Comparison of ENCODE assay signal across 9 cellular contexts in the genomic region with DNA sequence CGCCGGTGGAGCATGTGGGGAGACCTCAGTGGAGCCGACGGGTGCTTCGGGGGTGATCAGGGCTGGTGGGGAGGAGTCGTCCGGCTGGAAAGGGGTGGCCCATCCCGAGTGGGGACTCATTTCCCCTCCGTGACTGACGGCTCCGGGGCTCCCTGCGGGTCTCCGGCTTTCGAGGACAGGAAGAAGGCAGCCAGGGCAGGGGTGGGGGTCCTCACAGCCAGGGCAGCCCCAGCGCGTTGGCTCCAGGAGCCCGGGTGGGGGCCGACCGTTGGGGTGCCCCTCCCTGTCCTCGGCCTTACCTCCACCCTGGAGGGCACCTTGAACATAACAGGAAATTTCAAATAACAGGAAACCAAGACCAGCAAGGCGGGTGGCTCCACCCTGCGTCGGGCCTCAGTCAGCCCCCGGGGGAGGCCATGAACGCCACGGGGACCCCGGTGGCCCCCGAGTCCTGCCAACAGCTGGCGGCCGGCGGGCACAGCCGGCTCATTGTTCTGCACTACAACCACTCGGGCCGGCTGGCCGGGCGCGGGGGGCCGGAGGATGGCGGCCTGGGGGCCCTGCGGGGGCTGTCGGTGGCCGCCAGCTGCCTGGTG. TPM values are rescaled to one million over a fixed set of nuclear protein-coding genes. Genes with fewer than 3 reads are reported as not detected.
A peak's percentile ranks its signal among the peaks of the same experiment; 100 is the strongest.
DNase-seq lines count a peak whose midpoint lies in the region; ATAC-seq, FAIRE-seq and TF ChIP-seq lines count a peak whose summit lies in the region.
"Had no signal": no experiment of that assay in that cellular context is flagged by ENCODE, and none has a peak within 500 bp of the region (broad histone marks: within the 10 kb centered on the region; RNA-seq: fewer than 3 reads in every experiment).

A gene with protein sequence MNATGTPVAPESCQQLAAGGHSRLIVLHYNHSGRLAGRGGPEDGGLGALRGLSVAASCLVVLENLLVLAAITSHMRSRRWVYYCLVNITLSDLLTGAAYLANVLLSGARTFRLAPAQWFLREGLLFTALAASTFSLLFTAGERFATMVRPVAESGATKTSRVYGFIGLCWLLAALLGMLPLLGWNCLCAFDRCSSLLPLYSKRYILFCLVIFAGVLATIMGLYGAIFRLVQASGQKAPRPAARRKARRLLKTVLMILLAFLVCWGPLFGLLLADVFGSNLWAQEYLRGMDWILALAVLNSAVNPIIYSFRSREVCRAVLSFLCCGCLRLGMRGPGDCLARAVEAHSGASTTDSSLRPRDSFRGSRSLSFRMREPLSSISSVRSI (plus strand): TSS at position 393 of the 596 bp plus-strand sequence. CDS start 24 bp downstream, at position 417.

- H3K27me3 ChIP-seq in endothelial cell of umbilical vein (ENCODE audit: control insufficient read depth in 2 of 2, insufficient read depth in 2 of 2, low read length in 2 of 2): no peaks in the 10 kb centered on the region
- H3K27me3 ChIP-seq in brain microvascular endothelial cell (replicated peaks): no peaks in the 10 kb centered on the region

- no TSS peak for BruUV-seq in endothelial cell of umbilical vein (replicated peaks; lab: Mats Ljungman, UMichigan)

- ATAC-seq in activated CD4-positive, CD25-positive, alpha-beta regulatory T cell treated with anti-CD3 and anti-CD28 coated beads, Interleukin-2, amount 50 U/mL, for 24 hours: peak; percentile 52 to 65

- H3K9me3 ChIP-seq in endothelial cell of umbilical vein (replicated peaks; ENCODE audit: control insufficient read depth, insufficient read depth, low read length): no peaks in the 10 kb centered on the region

- no peaks in the 10 kb centered on the region for H3K79me2 ChIP-seq in endothelial cell of umbilical vein (ENCODE audit: control insufficient read depth, insufficient read depth, low read length)

- H2AFZ ChIP-seq in endothelial cell of umbilical vein (ENCODE audit: low read depth, low read length): peak within 1 kb of the TSS; percentile 54

- H3K4me3 ChIP-seq in endothelial cell of umbilical vein (replicated peaks in 1 of 3; ENCODE audit: insufficient read depth in 1 of 3, low read depth in 1 of 3, low read length in 3 of 3) (no peak within 1 kb of the TSS), brain microvascular endothelial cell (ENCODE audit: low read depth, low read length) (no peak within 1 kb of the TSS)

- no peak within 1 kb of the TSS for H3K9ac ChIP-seq in endothelial cell of umbilical vein (replicated peaks; ENCODE audit: extremely low read depth, insufficient read depth, low read length)

- H3K9me1 ChIP-seq in endothelial cell of umbilical vein (replicated peaks; ENCODE audit: control insufficient read depth, extremely low read depth, insufficient read depth, low read length): no peaks in the 10 kb centered on the region

- H3K27ac ChIP-seq in endothelial cell of umbilical vein (ENCODE audit: insufficient read depth, low read depth, low read length): no peak within 1 kb of the TSS
- H3K27ac ChIP-seq in brain microvascular endothelial cell: no peak within 1 kb of the TSS

- no peak for TF ChIP-seq POLR2A in endothelial cell of umbilical vein (IDR thresholded peaks at IDR 0.05; ENCODE audit: low read depth, low read length)

- no peak for FAIRE-seq in endothelial cell of umbilical vein (lab: Jason Lieb, UNC)
- FAIRE-seq: A204.1 had no signal

- in situ Hi-C loops in brain microvascular endothelial cell (cut with HindIII; ENCODE audit: low pct_ligation_motif_present, low sequenced_read_pairs): no loop called here

- dilution Hi-C loops in endothelial cell of umbilical vein (cut with MboI; ENCODE audit: extremely low pct_ligation_motif_present, low sequenced_read_pairs): no loop called here

- H3K4me2 ChIP-seq in endothelial cell of umbilical vein (ENCODE audit: insufficient read depth, low read length): no peak within 1 kb of the TSS

- POLR2A ChIA-PET in endothelial cell of umbilical vein (lab: Charles Lee): no interaction called here

- H3K4me1 ChIP-seq in endothelial cell of umbilical vein (ENCODE audit: control insufficient read depth, extremely low read depth, insufficient read depth, low read length): peaks cover 6% of the 10 kb centered on the region

- CTCF ChIA-PET in endothelial cell of umbilical vein (lab: Charles Lee): interaction anchor here (1.3 kb wide), 1 partner anchor 49 kb away, joined by 4 read pairs; no protein-coding TSS in a partner anchor

- intact Hi-C loops in endothelial cell of umbilical vein (cut with micrococcal nuclease): no loop called here

- H4K20me1 ChIP-seq in endothelial cell of umbilical vein (replicated peaks; ENCODE audit: control insufficient read depth, extremely low read depth, insufficient read depth, low read length): no peaks in the 10 kb centered on the region

- TF ChIP-seq CTCF in endothelial cell of umbilical vein (IDR thresholded peaks at IDR 0.05; ENCODE audit: extremely low read depth in 1 of 2, insufficient read depth in 1 of 2, low read depth in 1 of 2, low read length in 2 of 2): no peak
- TF ChIP-seq CTCF in brain microvascular endothelial cell (IDR thresholded peaks at IDR 0.05; ENCODE audit: low read depth, low read length, missing control alignments): no peak

- H3K36me3 ChIP-seq in endothelial cell of umbilical vein (ENCODE audit: control insufficient read depth in 2 of 2, extremely low read depth in 1 of 2, insufficient read depth in 2 of 2, low read length in 2 of 2) (no peaks in the 10 kb centered on the region), brain microvascular endothelial cell (replicated peaks) (no peaks in the 10 kb centered on the region)

- DNase-seq in NK-92 treated with Interleukin-12 subunit alpha and Interleukin-12 subunit beta, amount 100 ng/mL, for 24 hours (lab: John Stamatoyannopoulos, UW): peak; percentile 60
- no peak for DNase-seq in NK-92 (lab: John Stamatoyannopoulos, UW; ENCODE audit: unreplicated experiment)
- DNase-seq in endothelial cell of umbilical vein (ENCODE audit: low read depth, low spot score): peak; percentile 35
- peak; percentile 35 for DNase-seq in stimulated activated CD8-positive, alpha-beta memory T cell treated with anti-CD3 and anti-CD28 coated beads, Interleukin-12 subunit alpha, Interleukin-12 subunit beta, amount 100 ng/mL, for 4 hours (ENCODE audit: low read depth)
- no peak for DNase-seq in NCI-H1105 (lab: John Stamatoyannopoulos, UW)
- DNase-seq in brain microvascular endothelial cell: no peak
- DNase-seq in ecto neural progenitor cell (ENCODE audit: low spot score): no peak

TF ChIP-seq in endothelial cell of umbilical vein, 7 proteins besides CTCF, POLR2A, EP300 and RAD21:
- no peak for TF ChIP-seq EZH2 (IDR thresholded peaks at IDR 0.05; ENCODE audit: borderline replicate concordance, low read depth, low read length, severe bottlenecking)
- TF ChIP-seq MYC (IDR thresholded peaks at IDR 0.05; ENCODE audit: low read depth, low read length): no peak
- peak; percentile 29 for TF ChIP-seq POLR2AphosphoS5 (IDR thresholded peaks at IDR 0.05; ENCODE audit: insufficient read depth, low read depth, low read length)

RNA-seq across cellular contexts. Expression of the gene that starts here (rescaled TPM):
- 1.7 and 2.2 TPM in 2 replicates for total RNA-seq in endothelial cell of umbilical vein
- 2.5 and 2.8 TPM in 2 replicates for polyA plus RNA-seq in endothelial cell of umbilical vein
- polyA plus RNA-seq in endothelial cell of umbilical vein (2011; cell fraction: cytosol; rRNA removed): 0.76 and 0.97 TPM in 2 replicates
- polyA plus RNA-seq in endothelial cell of umbilical vein (2011; cell fraction: nucleus; rRNA removed): 0.12 and 0.25 TPM in 2 replicates
- 0.39 and 0.86 TPM in 2 replicates for polyA plus RNA-seq in endothelial cell of umbilical vein (2012)
- polyA minus RNA-seq in endothelial cell of umbilical vein: 0.91 and 1.1 TPM in 2 replicates
- polyA minus RNA-seq in endothelial cell of umbilical vein (2011; cell fraction: cytosol; rRNA and poly(A)+ RNA removed): not detected
- 1.6 TPM in 1 of 2 replicates, not detected in the other for polyA minus RNA-seq in endothelial cell of umbilical vein (2011; cell fraction: nucleus; rRNA and poly(A)+ RNA removed)

Comparison
In these comparisons a context has a peak if more than half of its experiments do, and no peak if none do; other contexts are left out.
1. DNase-seq: peak in NK-92 treated with Interleukin-12 subunit alpha and Interleukin-12 subunit beta, amount 100 ng/mL, for 24 hours (single experiment), endothelial cell of umbilical vein (single experiment) and stimulated activated CD8-positive, alpha-beta memory T cell treated with anti-CD3 and anti-CD28 coated beads, Interleukin-12 subunit alpha, Interleukin-12 subunit beta, amount 100 ng/mL, for 4 hours (single experiment); none in NK-92 (single experiment), NCI-H1105 (single experiment), brain microvascular endothelial cell (single experiment) and ecto neural progenitor cell (single experiment).